In the genomic region with DNA sequence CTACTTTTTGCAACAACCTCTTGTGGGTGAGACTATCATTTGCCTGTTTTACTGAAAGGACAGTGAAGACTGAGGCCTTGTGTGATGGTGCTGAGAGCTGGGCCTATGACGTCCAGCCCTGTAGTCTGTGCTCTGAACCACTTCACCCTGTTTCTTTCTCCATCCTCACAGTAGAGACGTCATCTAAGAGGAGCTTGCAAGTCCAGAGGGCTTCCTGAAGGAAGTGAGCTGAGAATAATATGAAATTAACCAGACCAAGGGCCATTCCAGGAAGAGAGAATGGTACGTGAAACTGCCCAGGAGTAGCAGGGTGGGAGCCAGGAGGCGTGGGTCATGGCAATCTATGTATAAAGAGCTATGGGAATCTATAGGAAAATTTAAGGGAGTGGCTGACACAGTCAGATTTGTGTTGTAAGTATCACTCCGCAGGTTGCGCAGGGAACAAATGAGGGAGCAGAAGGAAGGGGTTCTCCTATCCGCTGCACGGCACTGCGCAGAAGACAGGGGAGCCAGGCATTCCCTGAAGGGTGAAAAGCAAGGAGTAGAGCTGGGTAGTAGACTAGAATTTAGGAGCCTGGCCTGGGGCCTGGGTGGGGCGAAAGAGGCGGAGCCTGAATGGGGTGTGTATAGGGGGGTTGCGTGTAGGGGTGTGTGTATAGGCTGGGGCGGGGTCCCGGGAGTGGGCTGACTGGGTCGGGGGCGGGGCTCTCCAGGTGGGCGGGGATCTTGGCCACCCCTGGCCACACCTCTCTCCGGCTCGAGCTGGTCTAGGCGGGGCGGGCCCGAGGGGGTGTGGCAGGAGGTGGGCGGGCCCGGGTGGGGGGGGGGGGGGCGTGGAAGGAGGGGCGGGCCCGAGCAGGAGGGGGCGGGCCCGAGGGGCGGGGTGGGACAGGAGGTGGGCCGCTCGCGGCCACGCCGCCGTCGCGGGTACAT, we compare ENCODE assay signal across 8 cellular contexts. TPM values are rescaled to one million over a fixed set of nuclear protein-coding genes. Genes with fewer than 3 reads are reported as not detected.
DNase-seq lines count a peak whose midpoint lies in the region; ATAC-seq and TF ChIP-seq lines count a peak whose summit lies in the region.

FGFR4 (plus strand) TSS at position 931 of the 933 bp plus-strand sequence. CDS start 2,688 bp downstream, outside the sequence.

- BruUV-seq in Panc1 (replicated peaks; lab: Mats Ljungman, UMichigan): no TSS peak

- CTCF ChIA-PET in AG04449 (lab: Yijun Ruan, JAX): interaction anchor here (0.7 to 12.3 kb wide), 8 partner anchors 8 to 1356 kb away, joined by 3 to 189 read pairs (median 5); no protein-coding TSS in a partner anchor
- CTCF ChIA-PET in Panc1 (lab: Charles Lee): interaction anchor here (0.6 to 2.3 kb wide), 8 partner anchors 14 to 405 kb away, joined by 3 to 14 read pairs (median 4); no protein-coding TSS in a partner anchor

- TF ChIP-seq POLR2A in heart left ventricle (IDR thresholded peaks at IDR 0.05): no peak

- H3K4me1 ChIP-seq in Panc1 (ENCODE audit: control insufficient read depth, insufficient read depth, low read length) (no peaks in the 10 kb centered on the region), heart left ventricle (peaks cover 0 to 24% (median 10%) of the 10 kb centered on the region in 12 donors)

- ATAC-seq in GM18867 (IDR thresholded peaks at IDR 0.05; ENCODE audit: unreplicated experiment): peak; percentile 56
- ATAC-seq in HG03280 (IDR thresholded peaks at IDR 0.05; ENCODE audit: unreplicated experiment): peak; percentile 51
- ATAC-seq in Panc1: peak; percentile 81
- peak in 3 of 4 donors; percentile 55 to 71 (median 61) for ATAC-seq in heart left ventricle

- intact Hi-C loops in Panc1 (cut with micrococcal nuclease; ENCODE audit: unreplicated experiment): no loop called here
- intact Hi-C loops in heart left ventricle (cut with DNase I): no loop called here

- H3K27ac ChIP-seq in Panc1 (ENCODE audit: low read length) (no peak within 1 kb of the TSS), heart left ventricle (no peak within 1 kb of the TSS)

- H3K27me3 ChIP-seq in Panc1 (ENCODE audit: control insufficient read depth, insufficient read depth, low read length) (no peaks in the 10 kb centered on the region), heart left ventricle (peaks cover 0 to 28% (median 10%) of the 10 kb centered on the region in 9 donors)

- WGBS in heart left ventricle, 4 donors: 19 to 69% (median 35%) methylated on average over 9 to 37 of the region's 38 CpGs

- H3K9me3 ChIP-seq in Panc1 (ENCODE audit: control insufficient read depth, insufficient read depth, low read depth, low read length) (no peaks in the 10 kb centered on the region), heart left ventricle (no peaks in the 10 kb centered on the region)

- in situ Hi-C loops in Panc1 (cut with HindIII; ENCODE audit: low pct_unique_long_range_greater_than_20kb, low sequenced_read_pairs): no loop called here

- DNase-seq in AG04449 (ENCODE audit: low read depth, low spot score) (no peak), Panc1 (ENCODE audit: low read depth, low spot score) (no peak), activated gamma-delta T cell treated with Interleukin-2 at 50 U/mL for 16 hours (peak; percentile 51), heart left ventricle (peak in 3 of 5 donors; percentile 45 to 76 (median 55)), retinal pigment epithelial cell (ENCODE audit: low read depth) (no peak), GOT3 (lab: John Stamatoyannopoulos, UW) (no peak)

- POLR2A ChIA-PET in AG04449 (lab: Yijun Ruan, JAX): no interaction called here
- POLR2A ChIA-PET in Panc1 (lab: Charles Lee): no interaction called here

- peak within 1 kb of the TSS; percentile 49 for H3K4me3 ChIP-seq in AG04449 (ENCODE audit: low read depth, low read length)
- H3K4me3 ChIP-seq in Panc1 (ENCODE audit: low read depth in 2 of 2, low read length in 2 of 2): peak within 1 kb of the TSS; percentile 47 to 55
- H3K4me3 ChIP-seq in heart left ventricle: peak within 1 kb of the TSS; percentile 16 to 56 (median 44)
- peak within 1 kb of the TSS; percentile 29 for H3K4me3 ChIP-seq in retinal pigment epithelial cell (ENCODE audit: low read length)

- H3K36me3 ChIP-seq in Panc1 (ENCODE audit: control insufficient read depth, insufficient read depth, low read length) (no peaks in the 10 kb centered on the region), heart left ventricle (no peaks in the 10 kb centered on the region)

- TF ChIP-seq CTCF in AG04449 (IDR thresholded peaks at IDR 0.05; ENCODE audit: insufficient read depth, low read length, missing control alignments) (no peak), Panc1 (IDR thresholded peaks at IDR 0.05) (no peak), heart left ventricle (IDR thresholded peaks at IDR 0.05) (no peak), retinal pigment epithelial cell (conservative IDR thresholded peaks at IDR 0.05; ENCODE audit: low read depth, low read length) (no peak)

RNA-seq across cellular contexts. Expression of gene FGFR4, which starts in this region (rescaled TPM):
- total RNA-seq in Panc1 (2021; ENCODE audit: unreplicated experiment) (7.5 TPM), heart left ventricle (1 to 10 TPM in 3 of 9 donors, under 1 TPM in 5, not detected in 1; 0.35 to 2.6 (median 0.49) TPM)
- 7.7 TPM for polyA plus RNA-seq in Panc1 (2012; ENCODE audit: insufficient read length)
- polyA plus RNA-seq in heart left ventricle: under 1 TPM; 0.46 to 0.65 TPM

Comparison
In these comparisons a context has a peak if more than half of its experiments do, and no peak if none do; other contexts are left out.
1. DNase-seq: peak in activated gamma-delta T cell treated with Interleukin-2 at 50 U/mL for 16 hours (single experiment) and heart left ventricle (3 of 5); none in AG04449 (single experiment), Panc1 (single experiment), retinal pigment epithelial cell (single experiment) and GOT3 (single experiment).
2. Peak in every context shown above with its lines, with median percentiles within 50 percentile points of each other: H3K4me3 ChIP-seq and ATAC-seq.